ENCODE assay signal across 9 cellular contexts in genomic region chr18:39799010-39799409, GRCh38.
A peak's percentile ranks its signal among the peaks of the same experiment; 100 is the strongest.
DNase-seq lines count a peak whose midpoint lies in the region; ATAC-seq and TF ChIP-seq lines count a peak whose summit lies in the region.
"Had no signal": no experiment of that assay in that cellular context is flagged by ENCODE, and none has a peak within 500 bp of the region (broad histone marks: within the 10 kb centered on the region; RNA-seq: fewer than 3 reads in every experiment).

No MANE protein-coding gene starts in this region.

- H3K9me3 ChIP-seq in HUES48 (ENCODE audit: control insufficient read depth, insufficient read depth, low read length) (peaks cover 15% of the 10 kb centered on the region), gastrocnemius medialis (no peaks in the 10 kb centered on the region)

- DNase-seq in CD14-positive monocyte (ENCODE audit: low spot score) (no peak), left kidney (ENCODE audit: low read depth, low spot score) (peak; percentile 55), gastrocnemius medialis (no peak), NCI-H82 (lab: John Stamatoyannopoulos, UW) (no peak)
- DNase-seq in activated CD8-positive, alpha-beta T cell treated with anti-CD3 and anti-CD28 coated beads for 36 hours = no peak
- DNase-seq in stimulated activated CD4-positive, alpha-beta T cell treated with anti-CD3 and anti-CD28 coated beads, Interleukin-1b, Interleukin-23, amount 100 ng/mL, for 48 hours = no peak

- peak overlapping the region; percentile 90 to 95 for H3K4me3 Mint-ChIP-seq in CD14-positive monocyte
- peak overlapping the region; percentile 26 for H3K4me3 Mint-ChIP-seq in activated CD8-positive, alpha-beta T cell treated with anti-CD3 and anti-CD28 coated beads for 36 hours

- TF ChIP-seq POLR2A in gastrocnemius medialis (IDR thresholded peaks at IDR 0.05) = no peak

- H3K27me3 ChIP-seq in HUES48 (ENCODE audit: control insufficient read depth, insufficient read depth, low read length) (no peaks in the 10 kb centered on the region), gastrocnemius medialis (peaks cover 0 to 3% (median 0%) of the 10 kb centered on the region in 3 donors)

- H3K36me3 ChIP-seq in HUES48 (ENCODE audit: control insufficient read depth, insufficient read depth, low read length) (0 out of 2 replicates have a peak, but pooled peaks cover 3% of the 10 kb centered on the region), gastrocnemius medialis (no peaks in the 10 kb centered on the region)

- TF ChIP-seq CTCF in CD14-positive monocyte (IDR thresholded peaks at IDR 0.05) (no peak), gastrocnemius medialis (IDR thresholded peaks at IDR 0.05 in 4 of 5, conservative IDR thresholded peaks at IDR 0.05 in 1 of 5) (no peak)
- no peak for TF ChIP-seq CTCF in activated CD8-positive, alpha-beta T cell treated with anti-CD3 and anti-CD28 coated beads for 36 hours (IDR thresholded peaks at IDR 0.05)

- peaks cover 21% of the 10 kb centered on the region for H3K4me1 Mint-ChIP-seq in CD14-positive monocyte
- H3K4me1 Mint-ChIP-seq in activated CD8-positive, alpha-beta T cell treated with anti-CD3 and anti-CD28 coated beads for 36 hours (ENCODE audit: low read depth) = no peaks in the 10 kb centered on the region

- peak overlapping the region in 1 of 7 donors; percentile 26 for H3K27ac Mint-ChIP-seq in CD14-positive monocyte
- H3K27ac Mint-ChIP-seq in activated CD8-positive, alpha-beta T cell treated with anti-CD3 and anti-CD28 coated beads for 36 hours = no peak overlapping the region

- peaks cover 0 to under 1% (median 0%) of the 10 kb centered on the region in 3 donors for H3K27me3 Mint-ChIP-seq in CD14-positive monocyte (ENCODE audit: low read depth in 3 of 3)
- peaks cover 4% of the 10 kb centered on the region for H3K27me3 Mint-ChIP-seq in activated CD8-positive, alpha-beta T cell treated with anti-CD3 and anti-CD28 coated beads for 36 hours

- in situ Hi-C loops in gastrocnemius medialis (cut with MboI; ENCODE audit: low sequenced_read_pairs in 4 of 4) = no loop called here

- ATAC-seq in activated CD8-positive, alpha-beta T cell treated with anti-CD3 and anti-CD28 coated beads for 36 hours = no peak
- ATAC-seq in gastrocnemius medialis = no peak
- ATAC-seq in HG03175 (IDR thresholded peaks at IDR 0.05; ENCODE audit: unreplicated experiment) = no peak
- ATAC-seq: K562 had no signal

- no peaks in the 10 kb centered on the region for H3K36me3 Mint-ChIP-seq in CD14-positive monocyte
- no peaks in the 10 kb centered on the region for H3K36me3 Mint-ChIP-seq in activated CD8-positive, alpha-beta T cell treated with anti-CD3 and anti-CD28 coated beads for 36 hours (ENCODE audit: low read depth)

- POLR2A ChIA-PET in activated CD8-positive, alpha-beta T cell treated with anti-CD3 and anti-CD28 coated beads for 36 hours (lab: Charles Lee) = no interaction called here

- peak overlapping the region; percentile 91 for H3K4me3 ChIP-seq in HUES48 (ENCODE audit: low read depth, low read length)
- no peak overlapping the region for H3K4me3 ChIP-seq in gastrocnemius medialis
- H3K4me3 ChIP-seq: K562 had no signal

- H3K4me1 ChIP-seq in HUES48 (ENCODE audit: control insufficient read depth, insufficient read depth, low read length) (peaks cover 30% of the 10 kb centered on the region), gastrocnemius medialis (no peaks in the 10 kb centered on the region)

- peaks cover 0 to 11% (median 2%) of the 10 kb centered on the region in 7 donors for H3K9me3 Mint-ChIP-seq in CD14-positive monocyte
- peaks cover 11% of the 10 kb centered on the region for H3K9me3 Mint-ChIP-seq in activated CD8-positive, alpha-beta T cell treated with anti-CD3 and anti-CD28 coated beads for 36 hours

- H3K9ac ChIP-seq in HUES48 (ENCODE audit: low read depth, low read length) = 0 out of 2 replicates have a peak overlapping the region, but pooled peaks have one; percentile 21

- H3K27ac ChIP-seq in HUES48 (ENCODE audit: low read depth, low read length) = no peak overlapping the region
- H3K27ac ChIP-seq in gastrocnemius medialis = no peak overlapping the region

- intact Hi-C loops in CD14-positive monocyte (cut with micrococcal nuclease) (no loop called here), gastrocnemius medialis (cut with DNase I; ENCODE audit: low total_unique reads) (no loop called here)
- intact Hi-C loops in activated CD8-positive, alpha-beta T cell treated with anti-CD3 and anti-CD28 coated beads for 36 hours (cut with micrococcal nuclease) = no loop called here

- CTCF ChIA-PET in activated CD8-positive, alpha-beta T cell treated with anti-CD3 and anti-CD28 coated beads for 36 hours (lab: Charles Lee) = no interaction called here
